In genomic region chr22:42299586-42300285, GRCh38 we compare ENCODE assay signal across 8 cellular contexts. TPM values are rescaled to one million over a fixed set of nuclear protein-coding genes. Genes with fewer than 3 reads are reported as not detected.
DNase-seq lines count a peak whose midpoint lies in the region; ATAC-seq and TF ChIP-seq lines count a peak whose summit lies in the region.

No MANE protein-coding gene starts in this region.

- H3K27me3 Mint-ChIP-seq in T-helper 17 cell (no peaks in the 10 kb centered on the region), osteocyte (ENCODE audit: unreplicated experiment) (peaks cover 16% of the 10 kb centered on the region)

- H3K4me3 ChIP-seq in H7 (ENCODE audit: insufficient read depth, low read depth, low read length): peak overlapping the region; percentile 24

- H3K4me1 Mint-ChIP-seq in T-helper 17 cell (peaks cover 64% of the 10 kb centered on the region), osteocyte (ENCODE audit: unreplicated experiment) (peaks cover 4% of the 10 kb centered on the region)

- no peaks in the 10 kb centered on the region for H3K36me3 ChIP-seq in H7 (replicated peaks; ENCODE audit: control insufficient read depth, insufficient read depth, low read length)

- no peaks in the 10 kb centered on the region for H3K9me3 ChIP-seq in T-helper 17 cell (ENCODE audit: control insufficient read depth, low read length, poor library complexity, severe bottlenecking)

- peak; percentile 54 for ATAC-seq in T-helper 17 cell
- ATAC-seq in GM18868 (IDR thresholded peaks at IDR 0.05; ENCODE audit: unreplicated experiment): no peak
- ATAC-seq in omental fat pad (ENCODE audit: low FRiP score): no peak

- peaks cover 6% of the 10 kb centered on the region; the same call in 1 of the 2 replicates for H3K27me3 ChIP-seq in H7 (ENCODE audit: control insufficient read depth, insufficient read depth, low read length)

- peak; percentile 90 for DNase-seq in H7
- DNase-seq in T-helper 17 cell: peak in 2 of 3 donors; percentile 55 to 59
- peak; percentile 81 for DNase-seq in ecto neural progenitor cell (ENCODE audit: low spot score)
- peak; percentile 45 for DNase-seq in stimulated activated CD4-positive, alpha-beta T cell treated with anti-CD3 and anti-CD28 coated beads, Interleukin-12 subunit alpha, Interleukin-12 subunit beta, amount 100 ng/mL, for 4 hours
- DNase-seq in osteocyte (ENCODE audit: extremely low spot score, unreplicated experiment): no peak
- DNase-seq in hippocampal formation (lab: John Stamatoyannopoulos, UW): no peak
- no peak for DNase-seq in omental fat pad (ENCODE audit: low spot score)

- H3K27ac Mint-ChIP-seq in T-helper 17 cell: peak overlapping the region; percentile 94
- no peak overlapping the region for H3K27ac Mint-ChIP-seq in osteocyte (ENCODE audit: unreplicated experiment)

- peak overlapping the region; percentile 89 for H3K4me3 Mint-ChIP-seq in T-helper 17 cell
- H3K4me3 Mint-ChIP-seq in osteocyte (ENCODE audit: unreplicated experiment): no peak overlapping the region

- H3K36me3 Mint-ChIP-seq in T-helper 17 cell (ENCODE audit: low read depth) (no peaks in the 10 kb centered on the region), osteocyte (ENCODE audit: unreplicated experiment) (no peaks in the 10 kb centered on the region)

- H3K9me3 Mint-ChIP-seq in osteocyte (ENCODE audit: unreplicated experiment): no peaks in the 10 kb centered on the region

- TF ChIP-seq CTCF in osteocyte (IDR thresholded peaks at IDR 0.05): no peak
- no peak for TF ChIP-seq CTCF in omental fat pad (IDR thresholded peaks at IDR 0.05)

RNA-seq across cellular contexts. Expression of gene TCF20, which starts 29.3 kb away (rescaled TPM):
- 39.8 and 56.4 TPM in 2 replicates for total RNA-seq in H7 (2014; rRNA removed; shearing (Covaris generic))
- total RNA-seq in T-helper 17 cell (10 to 100 TPM; 68.7 to 81.9 TPM), osteocyte (40.5 and 41.1 TPM in 2 replicates), omental fat pad (10 to 100 TPM; 20.8 to 34.8 (median 23.3) TPM)

Comparison
In these comparisons a context has a peak if more than half of its experiments do, and no peak if none do; other contexts are left out.
1. DNase-seq: peak in H7 (single experiment), T-helper 17 cell (2 of 3), ecto neural progenitor cell (single experiment) and stimulated activated CD4-positive, alpha-beta T cell treated with anti-CD3 and anti-CD28 coated beads, Interleukin-12 subunit alpha, Interleukin-12 subunit beta, amount 100 ng/mL, for 4 hours (single experiment); none in osteocyte (single experiment), hippocampal formation (0 of 2) and omental fat pad (single experiment).